Comparison of ENCODE assay signal across 8 cellular contexts in the genomic region with DNA sequence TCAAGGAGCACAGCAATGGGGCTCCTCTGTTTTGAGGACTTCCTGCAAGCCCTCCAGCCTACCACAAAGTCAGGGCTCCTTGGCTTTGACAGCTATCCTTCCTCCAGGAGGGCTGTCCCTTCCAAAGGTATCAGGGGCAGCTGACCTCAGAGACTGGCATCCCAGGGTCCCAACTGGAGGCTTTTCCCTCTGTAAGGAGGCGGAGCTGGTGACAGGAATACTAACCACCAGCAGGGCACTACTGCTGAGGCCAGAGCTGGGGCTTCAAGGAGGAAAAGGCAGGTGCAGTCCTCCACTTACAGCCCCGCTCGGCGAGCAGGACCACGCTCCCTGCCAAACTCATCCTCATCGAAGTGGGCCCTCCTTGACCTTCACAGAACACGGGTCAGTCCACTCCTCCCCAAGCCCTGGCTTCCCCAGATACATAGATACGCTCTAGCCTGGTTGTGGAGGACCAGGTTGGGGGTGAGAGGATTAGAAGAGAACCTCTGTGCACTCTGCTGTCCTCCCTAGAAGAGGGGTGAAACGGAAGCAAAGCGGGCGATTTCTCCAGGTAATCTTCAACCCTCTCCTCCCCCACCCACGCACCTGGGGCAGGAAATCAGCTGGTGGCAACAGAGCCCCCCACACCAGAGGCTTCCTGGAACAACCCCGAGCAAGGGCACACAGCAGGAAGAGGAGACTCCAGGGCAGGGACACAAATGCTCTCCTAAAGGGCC. TPM values are rescaled to one million over a fixed set of nuclear protein-coding genes. Genes with fewer than 3 reads are reported as not detected.
DNase-seq lines count a peak whose midpoint lies in the region; ATAC-seq and TF ChIP-seq lines count a peak whose summit lies in the region.

No MANE protein-coding gene starts in this region.

- no peak overlapping the region for H3K4me3 ChIP-seq in OCI-LY3 (ENCODE audit: low read length)

- POLR2A ChIA-PET in activated naive CD8-positive, alpha-beta T cell treated with anti-CD3 and anti-CD28 coated beads, Interleukin-2, amount 10 ng/mL, durations not matched to agents 7 days and 5 days (lab: Charles Lee), result interaction anchor here (0.6 to 4.1 kb wide), 10 partner anchors 9 to 105 kb away, joined by 3 to 23 read pairs (median 5); a partner anchor contains a TSS

- ATAC-seq in activated naive CD8-positive, alpha-beta T cell treated with anti-CD3 and anti-CD28 coated beads, Interleukin-2, amount 10 ng/mL, durations not matched to agents 7 days and 5 days (ENCODE audit: low read depth), result peak; percentile 65
- ATAC-seq in GM19397 (IDR thresholded peaks at IDR 0.05; ENCODE audit: unreplicated experiment), result no peak
- no peak for ATAC-seq in HG03571 (IDR thresholded peaks at IDR 0.05; ENCODE audit: unreplicated experiment)

- H4K20me1 ChIP-seq in OCI-LY3 (ENCODE audit: insufficient read depth, low read length), result peaks cover 89% of the 10 kb centered on the region

- no peak overlapping the region for H3K27ac ChIP-seq in OCI-LY3 (ENCODE audit: low read length)

- H3K27me3 Mint-ChIP-seq in activated T-cell treated with anti-CD3 and anti-CD28 coated beads, Interleukin-2, amount 50 U/mL, for 24 hours, result no peaks in the 10 kb centered on the region
- no peaks in the 10 kb centered on the region for H3K27me3 Mint-ChIP-seq in activated naive CD8-positive, alpha-beta T cell treated with anti-CD3 and anti-CD28 coated beads, Interleukin-2, amount 10 ng/mL, durations not matched to agents 7 days and 5 days

- TF ChIP-seq CTCF in OCI-LY3 (IDR thresholded peaks at IDR 0.05; ENCODE audit: low read depth, low read length), result no peak

- H3K9me3 ChIP-seq in OCI-LY3 (ENCODE audit: insufficient read depth, low read length), result no peaks in the 10 kb centered on the region

- H3K79me2 ChIP-seq in OCI-LY3 (ENCODE audit: low read length), result peaks cover 94% of the 10 kb centered on the region

- H3K4me1 ChIP-seq in OCI-LY3 (ENCODE audit: low read length), result peaks cover 44% of the 10 kb centered on the region

- no peak overlapping the region for H2AFZ ChIP-seq in OCI-LY3 (ENCODE audit: low read depth, low read length)

- H3K36me3 ChIP-seq in OCI-LY3 (replicated peaks; ENCODE audit: low read depth, low read length), result peaks cover 20% of the 10 kb centered on the region

- peak overlapping the region; percentile 41 for H3K4me3 Mint-ChIP-seq in activated T-cell treated with anti-CD3 and anti-CD28 coated beads, Interleukin-2, amount 50 U/mL, for 24 hours
- peak overlapping the region; percentile 79 for H3K4me3 Mint-ChIP-seq in activated naive CD8-positive, alpha-beta T cell treated with anti-CD3 and anti-CD28 coated beads, Interleukin-2, amount 10 ng/mL, durations not matched to agents 7 days and 5 days

- peak overlapping the region; percentile 84 for H3K27ac Mint-ChIP-seq in activated T-cell treated with anti-CD3 and anti-CD28 coated beads, Interleukin-2, amount 50 U/mL, for 24 hours
- peak overlapping the region; percentile 92 for H3K27ac Mint-ChIP-seq in activated naive CD8-positive, alpha-beta T cell treated with anti-CD3 and anti-CD28 coated beads, Interleukin-2, amount 10 ng/mL, durations not matched to agents 7 days and 5 days

- peaks cover 2% of the 10 kb centered on the region for H3K36me3 Mint-ChIP-seq in activated T-cell treated with anti-CD3 and anti-CD28 coated beads, Interleukin-2, amount 50 U/mL, for 24 hours (ENCODE audit: low read depth)
- H3K36me3 Mint-ChIP-seq in activated naive CD8-positive, alpha-beta T cell treated with anti-CD3 and anti-CD28 coated beads, Interleukin-2, amount 10 ng/mL, durations not matched to agents 7 days and 5 days, result peaks cover 15% of the 10 kb centered on the region

- DNase-seq in activated T-cell treated with anti-CD3 and anti-CD28 coated beads, Interleukin-2, amount 50 U/mL, for 24 hours, result peak; percentile 48
- no peak for DNase-seq in activated T-cell treated with anti-CD3 and anti-CD28 coated beads for 4 hours
- peak; percentile 56 for DNase-seq in activated naive CD8-positive, alpha-beta T cell treated with anti-CD3 and anti-CD28 coated beads, Interleukin-2, amount 10 ng/mL, durations not matched to agents 7 days and 5 days
- peak; percentile 63 for DNase-seq in stimulated activated CD8-positive, alpha-beta memory T cell treated with anti-CD3 and anti-CD28 coated beads, Interleukin-4, amount 100 ng/mL, for 48 hours
- no peak for DNase-seq in NOMO-1 treated with dmso at 0.1 percent for 144 hours (lab: John Stamatoyannopoulos, UW; ENCODE audit: unreplicated experiment)

- peak overlapping the region; percentile 47 for H3K4me2 ChIP-seq in OCI-LY3 (ENCODE audit: low read length)

- no peaks in the 10 kb centered on the region for H3K27me3 ChIP-seq in OCI-LY3 (ENCODE audit: low read depth, low read length)

- H3K9me3 Mint-ChIP-seq in activated T-cell treated with anti-CD3 and anti-CD28 coated beads, Interleukin-2, amount 50 U/mL, for 24 hours, result no peaks in the 10 kb centered on the region
- H3K9me3 Mint-ChIP-seq in activated naive CD8-positive, alpha-beta T cell treated with anti-CD3 and anti-CD28 coated beads, Interleukin-2, amount 10 ng/mL, durations not matched to agents 7 days and 5 days, result no peaks in the 10 kb centered on the region

- H3K4me1 Mint-ChIP-seq in activated T-cell treated with anti-CD3 and anti-CD28 coated beads, Interleukin-2, amount 50 U/mL, for 24 hours (ENCODE audit: low read depth), result peaks cover 56% of the 10 kb centered on the region
- H3K4me1 Mint-ChIP-seq in activated naive CD8-positive, alpha-beta T cell treated with anti-CD3 and anti-CD28 coated beads, Interleukin-2, amount 10 ng/mL, durations not matched to agents 7 days and 5 days, result peaks cover 42% of the 10 kb centered on the region

- no peak overlapping the region for H3K9ac ChIP-seq in OCI-LY3 (ENCODE audit: low read length)

RNA-seq across cellular contexts. Expression of a gene that starts 20.5 kb away (rescaled TPM):
- 10 to 100 TPM; 31.9 to 38.6 TPM for total RNA-seq in activated naive CD8-positive, alpha-beta T cell treated with anti-CD3 and anti-CD28 coated beads, Interleukin-2, amount 10 ng/mL, durations not matched to agents 7 days and 5 days

RNA-seq across cellular contexts. Expression of a gene that starts 36.0 kb away (rescaled TPM):
- 10 to 100 TPM; 24.3 to 26.0 TPM for total RNA-seq in activated naive CD8-positive, alpha-beta T cell treated with anti-CD3 and anti-CD28 coated beads, Interleukin-2, amount 10 ng/mL, durations not matched to agents 7 days and 5 days

Comparison
In these comparisons a context has a peak if more than half of its experiments do, and no peak if none do; other contexts are left out.
1. DNase-seq: peak in activated T-cell treated with anti-CD3 and anti-CD28 coated beads, Interleukin-2, amount 50 U/mL, for 24 hours (single experiment), activated naive CD8-positive, alpha-beta T cell treated with anti-CD3 and anti-CD28 coated beads, Interleukin-2, amount 10 ng/mL, durations not matched to agents 7 days and 5 days (single experiment) and stimulated activated CD8-positive, alpha-beta memory T cell treated with anti-CD3 and anti-CD28 coated beads, Interleukin-4, amount 100 ng/mL, for 48 hours (single experiment); none in activated T-cell treated with anti-CD3 and anti-CD28 coated beads for 4 hours (single experiment) and NOMO-1 treated with dmso at 0.1 percent for 144 hours (single experiment).